9 cellular contexts compared by ENCODE assay signal in the genomic region with DNA sequence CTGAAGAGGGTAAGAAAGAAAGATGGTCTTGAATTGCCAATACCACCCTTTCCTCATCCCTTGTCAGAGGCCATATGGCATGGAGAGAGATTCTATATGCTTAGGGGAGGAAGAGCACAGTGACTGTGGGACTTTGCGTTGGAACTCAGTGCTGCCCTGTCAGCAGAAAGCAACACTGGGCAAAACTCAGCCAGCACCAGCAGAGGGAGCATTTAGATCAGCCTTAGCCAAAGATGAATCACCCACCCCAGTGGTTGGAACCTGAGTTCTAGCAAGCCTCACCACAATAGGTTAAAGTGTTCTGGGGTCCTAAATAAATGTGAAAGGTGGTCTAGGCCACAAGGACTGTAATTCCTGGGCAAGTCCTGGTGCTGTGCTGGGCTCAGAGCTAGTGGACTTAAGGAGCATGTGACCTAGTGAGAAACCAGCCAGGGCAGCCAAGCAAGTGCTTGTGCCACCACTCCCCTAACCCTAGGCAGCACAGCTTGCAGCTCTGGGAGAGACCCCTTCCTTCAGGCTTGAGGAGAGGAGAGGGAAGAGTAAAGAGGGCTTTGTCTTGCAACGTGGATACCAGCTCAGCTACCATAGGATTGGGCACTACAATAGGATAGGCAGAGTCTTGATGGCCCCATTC. TPM values are rescaled to one million over a fixed set of nuclear protein-coding genes. Genes with fewer than 3 reads are reported as not detected.
DNase-seq lines count a peak whose midpoint lies in the region; ATAC-seq and TF ChIP-seq lines count a peak whose summit lies in the region.
"Had no signal": no experiment of that assay in that cellular context is flagged by ENCODE, and none has a peak within 500 bp of the region (broad histone marks: within the 10 kb centered on the region; RNA-seq: fewer than 3 reads in every experiment).

No MANE protein-coding gene starts in this region.

- H3K4me3 Mint-ChIP-seq in activated CD4-positive, alpha-beta T cell treated with anti-CD3 and anti-CD28 coated beads, Interleukin-2, amount 10 ng/mL, durations not matched to agents 24 days and 14 days = no peak overlapping the region
- H3K4me3 Mint-ChIP-seq: activated naive CD4-positive, alpha-beta T cell treated with anti-CD3 and anti-CD28 coated beads, Interleukin-2, amount 50 U/mL, for 24 hours had no signal

- no peaks in the 10 kb centered on the region for H3K36me3 Mint-ChIP-seq in activated CD4-positive, alpha-beta T cell treated with anti-CD3 and anti-CD28 coated beads, Interleukin-2, amount 10 ng/mL, durations not matched to agents 24 days and 14 days (ENCODE audit: low read depth)
- H3K36me3 Mint-ChIP-seq: activated naive CD4-positive, alpha-beta T cell treated with anti-CD3 and anti-CD28 coated beads, Interleukin-2, amount 50 U/mL, for 24 hours had no signal

- no peaks in the 10 kb centered on the region for H3K9me3 Mint-ChIP-seq in activated CD4-positive, alpha-beta T cell treated with anti-CD3 and anti-CD28 coated beads, Interleukin-2, amount 10 ng/mL, durations not matched to agents 24 days and 14 days

- H3K27me3 Mint-ChIP-seq in activated CD4-positive, alpha-beta T cell treated with anti-CD3 and anti-CD28 coated beads, Interleukin-2, amount 10 ng/mL, durations not matched to agents 24 days and 14 days = no peaks in the 10 kb centered on the region

- H3K27ac Mint-ChIP-seq in activated CD4-positive, alpha-beta T cell treated with anti-CD3 and anti-CD28 coated beads, Interleukin-2, amount 10 ng/mL, durations not matched to agents 24 days and 14 days = no peak overlapping the region
- H3K27ac Mint-ChIP-seq: activated naive CD4-positive, alpha-beta T cell treated with anti-CD3 and anti-CD28 coated beads, Interleukin-2, amount 50 U/mL, for 24 hours had no signal

- ATAC-seq in GM21717 (IDR thresholded peaks at IDR 0.05; ENCODE audit: unreplicated experiment) = peak; percentile 75
- peak; percentile 95 for ATAC-seq in foreskin keratinocyte

- H3K4me3 ChIP-seq in KMS-11 (IDR thresholded peaks at IDR 0.05; ENCODE audit: insufficient read depth, low read depth, low read length) = no peak overlapping the region

- DNase-seq in DMS 273 (lab: John Stamatoyannopoulos, UW; ENCODE audit: unreplicated experiment) = peak; percentile 43
- no peak for DNase-seq in DMS 273 treated with DMSO at 0.1 percent for 48 hours (lab: John Stamatoyannopoulos, UW)
- peak; percentile 83 for DNase-seq in activated CD4-positive, alpha-beta T cell treated with anti-CD3 and anti-CD28 coated beads, Interleukin-2, amount 10 ng/mL, durations not matched to agents 24 days and 14 days
- peak; percentile 24 to 55 for DNase-seq in foreskin keratinocyte
- DNase-seq in stimulated activated CD4-positive, alpha-beta T cell treated with anti-CD3 and anti-CD28 coated beads, Interleukin-1b, Interleukin-23, amount 100 ng/mL, for 4 hours (ENCODE audit: low read depth in 2 of 2) = peak; percentile 8 to 26
- DNase-seq in NCI-H510A (lab: John Stamatoyannopoulos, UW) = no peak

- no peak overlapping the region for H2AFZ ChIP-seq in KMS-11 (ENCODE audit: low read depth)

- H4K20me1 ChIP-seq in KMS-11 (ENCODE audit: insufficient read depth) = no peaks in the 10 kb centered on the region

- H3K79me2 ChIP-seq in KMS-11 (ENCODE audit: insufficient read depth, low read depth) = no peaks in the 10 kb centered on the region

- intact Hi-C loops in activated CD4-positive, alpha-beta T cell treated with anti-CD3 and anti-CD28 coated beads, Interleukin-2, amount 10 ng/mL, durations not matched to agents 24 days and 14 days (cut with micrococcal nuclease) = no loop called here

- H3K4me1 ChIP-seq in KMS-11 (ENCODE audit: low read depth, poor library complexity, severe bottlenecking) (no peaks in the 10 kb centered on the region), foreskin keratinocyte (no peaks in the 10 kb centered on the region)

- H3K27ac ChIP-seq in KMS-11 (no peak overlapping the region), foreskin keratinocyte (no peak overlapping the region)

- no peak overlapping the region for H3K4me2 ChIP-seq in KMS-11

- no peaks in the 10 kb centered on the region for H3K27me3 ChIP-seq in KMS-11 (ENCODE audit: insufficient read depth, low read depth)
- H3K27me3 ChIP-seq in foreskin keratinocyte = no peaks in the 10 kb centered on the region

- peaks cover 15% of the 10 kb centered on the region for H3K4me1 Mint-ChIP-seq in activated CD4-positive, alpha-beta T cell treated with anti-CD3 and anti-CD28 coated beads, Interleukin-2, amount 10 ng/mL, durations not matched to agents 24 days and 14 days

- H3K9ac ChIP-seq in KMS-11 = no peak overlapping the region

- TF ChIP-seq CTCF in KMS-11 (conservative IDR thresholded peaks at IDR 0.05; ENCODE audit: low read depth, low read length) (peak; percentile 71), foreskin keratinocyte (conservative IDR thresholded peaks at IDR 0.05) (peak; percentile 85)

- H3K36me3 ChIP-seq in KMS-11 (ENCODE audit: insufficient read depth) = no peaks in the 10 kb centered on the region

RNA-seq across cellular contexts. Expression of a gene that starts 11.4 kb away (rescaled TPM):
- 49.7 and 51.9 TPM in 2 replicates for total RNA-seq in activated CD4-positive, alpha-beta T cell treated with anti-CD3 and anti-CD28 coated beads, Interleukin-2, amount 10 ng/mL, durations not matched to agents 24 days and 14 days
- 44.6 and 65.0 TPM in 2 replicates for total RNA-seq in foreskin keratinocyte
- 8.3 and 11.3 TPM in 2 replicates for polyA plus RNA-seq in foreskin keratinocyte

Comparison
In these comparisons a context has a peak if more than half of its experiments do, and no peak if none do; other contexts are left out.
1. DNase-seq: peak in DMS 273 (single experiment), activated CD4-positive, alpha-beta T cell treated with anti-CD3 and anti-CD28 coated beads, Interleukin-2, amount 10 ng/mL, durations not matched to agents 24 days and 14 days (single experiment), foreskin keratinocyte (2 of 2) and stimulated activated CD4-positive, alpha-beta T cell treated with anti-CD3 and anti-CD28 coated beads, Interleukin-1b, Interleukin-23, amount 100 ng/mL, for 4 hours (2 of 2); none in DMS 273 treated with DMSO at 0.1 percent for 48 hours (single experiment) and NCI-H510A (single experiment).